ENCODE assay signal across 25 cellular contexts in the genomic region with DNA sequence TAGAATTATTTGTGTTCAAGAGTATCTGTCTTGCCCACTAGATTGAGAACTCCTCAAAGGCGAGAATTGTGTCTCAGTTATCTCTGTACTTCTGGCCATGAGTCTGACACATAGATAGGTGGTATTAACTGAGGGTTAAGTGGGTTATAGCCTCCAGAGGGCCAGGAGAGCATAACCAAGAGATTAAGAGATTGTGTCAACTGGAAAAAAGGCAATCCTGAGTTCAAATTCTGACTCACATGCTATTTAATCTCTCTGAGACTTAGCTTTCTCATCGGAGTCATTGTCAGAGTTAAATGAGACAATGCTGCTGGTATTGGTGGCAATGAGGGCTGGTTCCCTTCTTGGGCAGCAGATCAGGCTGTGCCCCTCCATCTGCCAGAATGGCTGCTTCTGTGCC.
A peak's percentile ranks its signal among the peaks of the same experiment; 100 is the strongest.
DNase-seq lines count a peak whose midpoint lies in the region; TF ChIP-seq lines count a peak whose summit lies in the region.
"Had no signal": no experiment of that assay in that cellular context is flagged by ENCODE, and none has a peak within 500 bp of the region (broad histone marks: within the 10 kb centered on the region; RNA-seq: fewer than 3 reads in every experiment).

No MANE protein-coding gene starts in this region.

- H3K27me3 Mint-ChIP-seq in type B pancreatic cell = no peaks in the 10 kb centered on the region
- peaks cover 9% of the 10 kb centered on the region for H3K27me3 Mint-ChIP-seq in activated naive CD8-positive, alpha-beta T cell treated with anti-CD3 and anti-CD28 coated beads for 36 hours
- H3K27me3 Mint-ChIP-seq: CD4-positive, alpha-beta memory T cell had no signal

- TF ChIP-seq CTCF in PC-9 (conservative IDR thresholded peaks at IDR 0.05) = no peak
- TF ChIP-seq CTCF in type B pancreatic cell (conservative IDR thresholded peaks at IDR 0.05) = no peak

- H2AFZ ChIP-seq in PC-9 (no peak overlapping the region), trophoblast cell (ENCODE audit: insufficient read depth, low read length, poor library complexity) (no peak overlapping the region)
- H2AFZ ChIP-seq: GM23248 had no signal

- H3K36me3 ChIP-seq in PC-9 (ENCODE audit: low read depth) (no peaks in the 10 kb centered on the region), esophagus (ENCODE audit: control insufficient read depth in 2 of 2, insufficient read depth in 2 of 2, low read length in 1 of 2) (no peaks in the 10 kb centered on the region), trophoblast cell (ENCODE audit: control insufficient read depth in 1 of 2, insufficient read depth in 2 of 2, low read length in 2 of 2) (no peaks in the 10 kb centered on the region)
- H3K36me3 ChIP-seq: BLaER1 treated with 17β-estradiol and CSF1 and Interleukin-3, amounts not matched to agents 10 nM and 100 nM; Peyer's patch had no signal

- DNase-seq in PC-9 (no peak), trophoblast cell (peak; percentile 76 to 96), type B pancreatic cell (ENCODE audit: extremely low spot score, unreplicated experiment) (no peak), ecto neural progenitor cell (ENCODE audit: low spot score) (no peak), NOMO-1 (lab: John Stamatoyannopoulos, UW; ENCODE audit: unreplicated experiment in 2 of 2) (no peak)
- DNase-seq in activated naive CD8-positive, alpha-beta T cell treated with anti-CD3 and anti-CD28 coated beads for 36 hours = no peak
- DNase-seq: AML-193; CD4-positive, alpha-beta memory T cell; COR-L47; GM23248; H9; HFFc6; NCI-H1092; NCI-H1417 treated with DMSO at 0.1 percent for 48 hours; NCI-H1694 treated with DMSO at 0.1 percent for 48 hours; NCI-H2081; NCI-H2227 treated with DMSO at 0.1 percent for 48 hours; NCI-H526 treated with DMSO at 0.1 percent for 48 hours; Peyer's patch; SIG-M5 had no signal

- no peak overlapping the region for H2BK120ac ChIP-seq in trophoblast cell (ENCODE audit: insufficient read depth, low read length, poor library complexity)

- no peak overlapping the region for H2BK5ac ChIP-seq in trophoblast cell (ENCODE audit: low read depth, low read length, poor library complexity)

- no peaks in the 10 kb centered on the region for H3K27me3 ChIP-seq in PC-9 (ENCODE audit: insufficient read depth, low read depth)
- no peaks in the 10 kb centered on the region for H3K27me3 ChIP-seq in esophagus (ENCODE audit: control insufficient read depth in 1 of 2, insufficient read depth in 2 of 2, low read length in 2 of 2)
- H3K27me3 ChIP-seq in trophoblast cell (ENCODE audit: insufficient read depth, low read length) = no peaks in the 10 kb centered on the region
- H3K27me3 ChIP-seq: BLaER1 treated with 17β-estradiol and CSF1 and Interleukin-3, amounts not matched to agents 10 nM and 100 nM; Peyer's patch had no signal

- H3K79me2 ChIP-seq in PC-9 (ENCODE audit: low read depth) (no peaks in the 10 kb centered on the region), trophoblast cell (ENCODE audit: control insufficient read depth, insufficient read depth, low read length, poor library complexity) (no peaks in the 10 kb centered on the region)

- no peaks in the 10 kb centered on the region for H3K9me2 ChIP-seq in PC-9 (ENCODE audit: insufficient read depth)

- no peak overlapping the region for H4K12ac ChIP-seq in trophoblast cell (ENCODE audit: low read depth, low read length)

- peaks cover 2% of the 10 kb centered on the region for H3K79me1 ChIP-seq in trophoblast cell (ENCODE audit: low read length)

- peaks cover 18% of the 10 kb centered on the region for H3K4me1 ChIP-seq in PC-9 (replicated peaks; ENCODE audit: insufficient read depth)
- peaks cover 0 to 7% of the 10 kb centered on the region in 2 donors for H3K4me1 ChIP-seq in esophagus (ENCODE audit: control insufficient read depth in 2 of 2, insufficient read depth in 2 of 2, low read length in 1 of 2)
- peaks cover 2% of the 10 kb centered on the region in 2 experiments for H3K4me1 ChIP-seq in trophoblast cell (ENCODE audit: control insufficient read depth in 1 of 2, insufficient read depth in 2 of 2, low read length in 2 of 2)
- H3K4me1 ChIP-seq: A549, Peyer's patch had no signal

- peaks cover 13% of the 10 kb centered on the region for H3K9me3 Mint-ChIP-seq in type B pancreatic cell
- peaks cover 6% of the 10 kb centered on the region for H3K9me3 Mint-ChIP-seq in activated naive CD8-positive, alpha-beta T cell treated with anti-CD3 and anti-CD28 coated beads for 36 hours
- H3K9me3 Mint-ChIP-seq: HFFc6 had no signal

- no peak overlapping the region for H2AK5ac ChIP-seq in trophoblast cell (ENCODE audit: low read length)

- no peak overlapping the region for H2BK12ac ChIP-seq in trophoblast cell (ENCODE audit: low read length)

- no peaks in the 10 kb centered on the region for H3K36me3 Mint-ChIP-seq in type B pancreatic cell
- H3K36me3 Mint-ChIP-seq in activated naive CD8-positive, alpha-beta T cell treated with anti-CD3 and anti-CD28 coated beads for 36 hours = peaks cover 5% of the 10 kb centered on the region
- H3K36me3 Mint-ChIP-seq: CD4-positive, alpha-beta memory T cell had no signal

- H3K14ac ChIP-seq in trophoblast cell (ENCODE audit: low read length) = no peak overlapping the region

- POLR2A ChIA-PET in PC-9 (lab: Charles Lee; ENCODE audit: unreplicated experiment) = no interaction called here

- no peak overlapping the region for H3K23ac ChIP-seq in trophoblast cell (ENCODE audit: low read length)

- CTCF ChIA-PET in PC-9 (lab: Charles Lee) = no interaction called here

- no peak overlapping the region for H3K9ac ChIP-seq in trophoblast cell (ENCODE audit: low read length)
- H3K9ac ChIP-seq: BLaER1 treated with 17β-estradiol and CSF1 and Interleukin-3, amounts not matched to agents 10 nM and 100 nM; GM23248 had no signal

- H3K18ac ChIP-seq in trophoblast cell (ENCODE audit: low read length) = no peak overlapping the region

- peaks cover 5% of the 10 kb centered on the region for H3K4me1 Mint-ChIP-seq in type B pancreatic cell (ENCODE audit: unreplicated experiment)
- peaks cover 4% of the 10 kb centered on the region for H3K4me1 Mint-ChIP-seq in activated naive CD8-positive, alpha-beta T cell treated with anti-CD3 and anti-CD28 coated beads for 36 hours
- H3K4me1 Mint-ChIP-seq: H9, IgD-negative memory B cell had no signal

- H3K4me3 ChIP-seq in PC-9 (no peak overlapping the region), esophagus (ENCODE audit: low read depth in 1 of 2, low read length in 2 of 2) (no peak overlapping the region), trophoblast cell (ENCODE audit: low read depth, low read length) (no peak overlapping the region)
- H3K4me3 ChIP-seq: A549; BLaER1 treated with 17β-estradiol and CSF1 and Interleukin-3, amounts not matched to agents 10 nM and 100 nM; GM23248; Peyer's patch; SK-N-MC had no signal

- WGBS in esophagus, 2 donors = 22 to 42% methylated on average over 2 of the region's 2 CpGs
- WGBS in trophoblast cell (ENCODE audit: extremely low coverage, insufficient coverage, insufficient read length) = no CpG with 5 or more reads among the region's 2 CpGs

- no peak overlapping the region for H3K4ac ChIP-seq in trophoblast cell (ENCODE audit: low read depth, low read length)

- no peaks in the 10 kb centered on the region for H4K20me1 ChIP-seq in PC-9 (ENCODE audit: insufficient read depth)
- H4K20me1 ChIP-seq: BLaER1 treated with 17β-estradiol and CSF1 and Interleukin-3, amounts not matched to agents 10 nM and 100 nM had no signal

- peak overlapping the region; percentile 58 for H3K27ac ChIP-seq in PC-9
- peak overlapping the region; percentile 76 to 96 for H3K27ac ChIP-seq in esophagus (ENCODE audit: low read depth in 2 of 2, low read length in 1 of 2)
- peak overlapping the region; percentile 7 for H3K27ac ChIP-seq in trophoblast cell (ENCODE audit: low read depth, low read length)
- H3K27ac ChIP-seq: A549; BLaER1 treated with 17β-estradiol and CSF1 and Interleukin-3, amounts not matched to agents 10 nM and 100 nM; GM23248; Peyer's patch; SK-N-MC had no signal

- no peaks in the 10 kb centered on the region for H3K9me3 ChIP-seq in PC-9 (ENCODE audit: insufficient read depth, low read depth)
- no peaks in the 10 kb centered on the region for H3K9me3 ChIP-seq in esophagus (ENCODE audit: control insufficient read depth in 2 of 2, insufficient read depth in 1 of 2, low read depth in 1 of 2, low read length in 1 of 2)
- no peaks in the 10 kb centered on the region for H3K9me3 ChIP-seq in trophoblast cell (ENCODE audit: insufficient read depth, low read depth, low read length)
- H3K9me3 ChIP-seq: Peyer's patch had no signal

- H3K4me2 ChIP-seq in PC-9 (peak overlapping the region; percentile 31), trophoblast cell (ENCODE audit: low read length) (no peak overlapping the region)
- H3K4me2 ChIP-seq: A549 had no signal

- no peak overlapping the region for H3K4me3 Mint-ChIP-seq in type B pancreatic cell
- no peak overlapping the region for H3K4me3 Mint-ChIP-seq in activated naive CD8-positive, alpha-beta T cell treated with anti-CD3 and anti-CD28 coated beads for 36 hours
- H3K4me3 Mint-ChIP-seq: CD4-positive, alpha-beta memory T cell; H9; HFFc6; IgD-negative memory B cell had no signal

- H4K8ac ChIP-seq in trophoblast cell (ENCODE audit: low read depth, low read length) = no peak overlapping the region

- peaks cover 11% of the 10 kb centered on the region; the same call in 1 of the 2 replicates for H3F3A ChIP-seq in PC-9 (ENCODE audit: insufficient read depth, low read depth)

- no TSS peak for BruUV-seq in PC-9 (replicated peaks; lab: Mats Ljungman, UMichigan)

- peak overlapping the region; percentile 96 for H3K27ac Mint-ChIP-seq in type B pancreatic cell
- no peak overlapping the region for H3K27ac Mint-ChIP-seq in activated naive CD8-positive, alpha-beta T cell treated with anti-CD3 and anti-CD28 coated beads for 36 hours
- H3K27ac Mint-ChIP-seq: H9, HFFc6, IgD-negative memory B cell had no signal

- H4K91ac ChIP-seq in trophoblast cell (ENCODE audit: low read depth, low read length) = no peak overlapping the region

- intact Hi-C loops in PC-9 (cut with micrococcal nuclease; ENCODE audit: unreplicated experiment) = loop anchor here (1.0 kb wide), 1 partner anchor 35 kb away; no protein-coding TSS in a partner anchor

Comparison
In these comparisons a context has a peak if more than half of its experiments do, and no peak if none do; other contexts are left out.
1. DNase-seq: peak in trophoblast cell (2 of 2); none in PC-9 (0 of 2), type B pancreatic cell (single experiment), activated naive CD8-positive, alpha-beta T cell treated with anti-CD3 and anti-CD28 coated beads for 36 hours (single experiment), ecto neural progenitor cell (single experiment) and NOMO-1 (0 of 2).
2. H3K27ac ChIP-seq: peak in every context shown above with its lines; median percentile 86 in esophagus; 58 in PC-9; 7 in trophoblast cell.